Comparison of ENCODE assay signal across 24 cellular contexts in genomic region chr15:64713592-64713991, GRCh38.
"Had no signal": no experiment of that assay in that cellular context is flagged by ENCODE, and none has a peak within 500 bp of the region (broad histone marks: within the 10 kb centered on the region; RNA-seq: fewer than 3 reads in every experiment).

No MANE protein-coding gene starts in this region.

- H3K4me1 ChIP-seq: body of pancreas had no signal

- H3K27me3 ChIP-seq: body of pancreas, dorsolateral prefrontal cortex had no signal

- H3K9me3 ChIP-seq: body of pancreas had no signal

- H3K27ac ChIP-seq: body of pancreas, dorsolateral prefrontal cortex had no signal

- ATAC-seq: activated CD4-positive, alpha-beta T cell treated with anti-CD3 and anti-CD28 coated beads for 36 hours; activated CD8-positive, alpha-beta memory T cell treated with anti-CD3 and anti-CD28 coated beads, Interleukin-2, amount 10 ng/mL, durations not matched to agents 7 days and 5 days; activated CD8-positive, alpha-beta T cell treated with anti-CD3 and anti-CD28 coated beads, Interleukin-2, amount 10 ng/mL, durations not matched to agents 7 days and 5 days; body of pancreas; esophagus mucosa had no signal

- H3K4me3 ChIP-seq: body of pancreas, dorsolateral prefrontal cortex had no signal

- H3K36me3 Mint-ChIP-seq: activated CD4-positive, alpha-beta memory T cell treated with anti-CD3 and anti-CD28 coated beads for 36 hours; activated CD8-positive, alpha-beta memory T cell treated with anti-CD3 and anti-CD28 coated beads, Interleukin-2, amount 10 ng/mL, durations not matched to agents 7 days and 5 days; activated naive CD8-positive, alpha-beta T cell had no signal

- H3K4me1 Mint-ChIP-seq: activated CD8-positive, alpha-beta memory T cell treated with anti-CD3 and anti-CD28 coated beads, Interleukin-2, amount 10 ng/mL, durations not matched to agents 7 days and 5 days; endodermal cell had no signal

- H3K9me3 Mint-ChIP-seq: activated CD4-positive, alpha-beta memory T cell treated with anti-CD3 and anti-CD28 coated beads for 36 hours; activated CD4-positive, alpha-beta T cell treated with anti-CD3 and anti-CD28 coated beads, Interleukin-2, amount 10 ng/mL, durations not matched to agents 24 days and 14 days; endodermal cell had no signal

- H3K27ac Mint-ChIP-seq: activated CD4-positive, alpha-beta memory T cell treated with anti-CD3 and anti-CD28 coated beads for 36 hours; activated CD4-positive, alpha-beta T cell treated with anti-CD3 and anti-CD28 coated beads for 36 hours; activated CD4-positive, alpha-beta T cell treated with anti-CD3 and anti-CD28 coated beads, Interleukin-2, amount 10 ng/mL, durations not matched to agents 24 days and 14 days; activated CD8-positive, alpha-beta memory T cell treated with anti-CD3 and anti-CD28 coated beads, Interleukin-2, amount 10 ng/mL, durations not matched to agents 7 days and 5 days; activated CD8-positive, alpha-beta T cell treated with anti-CD3 and anti-CD28 coated beads, Interleukin-2, amount 10 ng/mL, durations not matched to agents 7 days and 5 days; activated naive CD8-positive, alpha-beta T cell; endodermal cell had no signal

- H3K27me3 Mint-ChIP-seq: activated CD4-positive, alpha-beta memory T cell treated with anti-CD3 and anti-CD28 coated beads for 36 hours; activated CD4-positive, alpha-beta T cell treated with anti-CD3 and anti-CD28 coated beads for 36 hours; activated CD4-positive, alpha-beta T cell treated with anti-CD3 and anti-CD28 coated beads, Interleukin-2, amount 10 ng/mL, durations not matched to agents 24 days and 14 days; activated CD8-positive, alpha-beta memory T cell treated with anti-CD3 and anti-CD28 coated beads, Interleukin-2, amount 10 ng/mL, durations not matched to agents 7 days and 5 days; activated naive CD8-positive, alpha-beta T cell had no signal

- DNase-seq: activated CD4-positive, alpha-beta memory T cell treated with anti-CD3 and anti-CD28 coated beads for 36 hours; activated CD4-positive, alpha-beta T cell treated with anti-CD3 and anti-CD28 coated beads for 36 hours; activated CD4-positive, alpha-beta T cell treated with anti-CD3 and anti-CD28 coated beads, Interleukin-2, amount 10 ng/mL, durations not matched to agents 24 days and 14 days; activated CD4-positive, CD25-positive, alpha-beta regulatory T cell; activated CD4-positive, CD25-positive, alpha-beta regulatory T cell treated with anti-CD3 and anti-CD28 coated beads, Interleukin-2, amount 50 U/mL, for 72 hours; activated CD8-positive, alpha-beta memory T cell treated with anti-CD3 and anti-CD28 coated beads, Interleukin-2, amount 10 ng/mL, durations not matched to agents 7 days and 5 days; activated CD8-positive, alpha-beta memory T cell treated with anti-CD3 and anti-CD28 coated beads, Interleukin-2, amount 50 U/mL, for 4 hours; activated CD8-positive, alpha-beta T cell treated with anti-CD3 and anti-CD28 coated beads, Interleukin-2, amount 10 ng/mL, durations not matched to agents 7 days and 5 days; activated gamma-delta T cell; activated naive CD4-positive, alpha-beta T cell; activated naive CD4-positive, alpha-beta T cell treated with anti-CD3 and anti-CD28 coated beads, Interleukin-2, amount 50 U/mL, for 16 hours; activated T-cell treated with anti-CD3 and anti-CD28 coated beads, Interleukin-2, amount 50 U/mL, for 1 hour; activated T-cell treated with anti-CD3 and anti-CD28 coated beads, Interleukin-2, amount 50 U/mL, for 48 hours; amygdala; body of pancreas; caudate nucleus; dorsolateral prefrontal cortex; effector memory CD4-positive, alpha-beta T cell; endodermal cell; foreskin fibroblast; head of caudate nucleus; T-helper 2 cell had no signal

- H3K4me3 Mint-ChIP-seq: activated CD4-positive, alpha-beta memory T cell treated with anti-CD3 and anti-CD28 coated beads for 36 hours; activated CD4-positive, alpha-beta T cell treated with anti-CD3 and anti-CD28 coated beads for 36 hours; activated CD4-positive, alpha-beta T cell treated with anti-CD3 and anti-CD28 coated beads, Interleukin-2, amount 10 ng/mL, durations not matched to agents 24 days and 14 days; activated CD8-positive, alpha-beta memory T cell treated with anti-CD3 and anti-CD28 coated beads, Interleukin-2, amount 10 ng/mL, durations not matched to agents 7 days and 5 days; activated CD8-positive, alpha-beta T cell treated with anti-CD3 and anti-CD28 coated beads, Interleukin-2, amount 10 ng/mL, durations not matched to agents 7 days and 5 days; activated naive CD8-positive, alpha-beta T cell; endodermal cell had no signal
